ENCODE assay signal across 1 cellular context in the genomic region with DNA sequence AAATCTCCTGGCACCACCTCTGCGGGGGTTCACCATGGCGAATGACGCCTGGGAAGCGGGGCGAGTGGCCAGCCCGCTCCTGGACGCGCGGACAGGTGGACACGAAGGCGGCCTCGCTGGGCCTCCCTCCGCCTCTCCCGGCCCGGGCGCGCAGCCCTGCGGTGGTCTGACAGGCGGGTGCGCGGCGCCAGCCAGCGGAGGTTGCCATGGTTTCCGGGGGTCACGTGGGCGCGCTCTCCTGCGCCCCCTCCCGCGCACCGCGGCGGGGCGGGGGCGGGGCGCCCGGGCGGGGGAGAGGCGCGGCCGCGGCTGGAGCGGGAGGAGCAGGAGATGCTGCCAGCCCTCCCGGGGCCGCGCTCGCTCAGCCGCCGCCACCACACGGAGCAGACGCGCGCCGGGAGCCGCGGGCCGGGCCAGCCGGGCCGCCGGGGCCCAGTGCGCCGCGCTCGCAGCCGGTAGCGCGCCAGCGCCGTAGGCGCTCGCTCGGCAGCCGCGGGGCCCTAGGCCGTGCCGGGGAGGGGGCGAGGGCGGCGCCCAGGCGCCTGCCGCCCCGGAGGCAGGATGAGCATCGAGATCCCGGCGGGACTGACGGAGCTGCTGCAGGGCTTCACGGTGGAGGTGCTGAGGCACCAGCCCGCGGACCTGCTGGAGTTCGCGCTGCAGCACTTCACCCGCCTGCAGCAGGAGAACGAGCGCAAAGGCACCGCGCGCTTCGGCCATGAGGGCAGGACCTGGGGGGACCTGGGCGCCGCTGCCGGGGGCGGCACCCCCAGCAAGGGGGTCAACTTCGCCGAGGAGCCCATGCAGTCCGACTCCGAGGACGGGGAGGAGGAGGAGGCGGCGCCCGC.
TF ChIP-seq lines count a peak whose summit lies in the region.

Gene PRKAR2B, plus strand, starts transcription at position 359 of the 848 bp plus-strand sequence. Its CDS starts 203 bp downstream, at position 562.

TF ChIP-seq in HepG2, 621 proteins besides CTCF, POLR2A, EP300 and RAD21 (continued from another document and continues in another):
- TF ChIP-seq, protein P1, sequence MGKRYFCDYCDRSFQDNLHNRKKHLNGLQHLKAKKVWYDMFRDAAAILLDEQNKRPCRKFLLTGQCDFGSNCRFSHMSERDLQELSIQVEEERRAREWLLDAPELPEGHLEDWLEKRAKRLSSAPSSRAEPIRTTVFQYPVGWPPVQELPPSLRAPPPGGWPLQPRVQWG (CRISPR knock-in tag; IDR thresholded peaks at IDR 0.05; ENCODE audit: borderline replicate concordance, low read depth), result no peak
- TF ChIP-seq, protein P2, sequence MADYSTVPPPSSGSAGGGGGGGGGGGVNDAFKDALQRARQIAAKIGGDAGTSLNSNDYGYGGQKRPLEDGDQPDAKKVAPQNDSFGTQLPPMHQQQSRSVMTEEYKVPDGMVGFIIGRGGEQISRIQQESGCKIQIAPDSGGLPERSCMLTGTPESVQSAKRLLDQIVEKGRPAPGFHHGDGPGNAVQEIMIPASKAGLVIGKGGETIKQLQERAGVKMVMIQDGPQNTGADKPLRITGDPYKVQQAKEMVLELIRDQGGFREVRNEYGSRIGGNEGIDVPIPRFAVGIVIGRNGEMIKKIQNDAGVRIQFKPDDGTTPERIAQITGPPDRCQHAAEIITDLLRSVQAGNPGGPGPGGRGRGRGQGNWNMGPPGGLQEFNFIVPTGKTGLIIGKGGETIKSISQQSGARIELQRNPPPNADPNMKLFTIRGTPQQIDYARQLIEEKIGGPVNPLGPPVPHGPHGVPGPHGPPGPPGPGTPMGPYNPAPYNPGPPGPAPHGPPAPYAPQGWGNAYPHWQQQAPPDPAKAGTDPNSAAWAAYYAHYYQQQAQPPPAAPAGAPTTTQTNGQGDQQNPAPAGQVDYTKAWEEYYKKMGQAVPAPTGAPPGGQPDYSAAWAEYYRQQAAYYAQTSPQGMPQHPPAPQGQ (CRISPR knock-in tag; IDR thresholded peaks at IDR 0.05; ENCODE audit: borderline replicate concordance), result no peak
- TF ChIP-seq HOXA3 (CRISPR knock-in tag; IDR thresholded peaks at IDR 0.05) (no peak), USF2 (IDR thresholded peaks at IDR 0.05; ENCODE audit: low read depth, low read length) (peak; percentile 65), USF2 (CRISPR knock-in tag; IDR thresholded peaks at IDR 0.05; ENCODE audit: borderline replicate concordance) (peak; percentile 44; the same call in 1 of the 2 replicates), ZNF280D (CRISPR knock-in tag; IDR thresholded peaks at IDR 0.05) (no peak), ZNF800 (CRISPR knock-in tag; IDR thresholded peaks at IDR 0.05) (0 out of 2 replicates have a peak, but pooled peaks have one; percentile 22), ZNF552 (CRISPR knock-in tag; IDR thresholded peaks at IDR 0.05; ENCODE audit: borderline replicate concordance) (no peak), SMYD3 (CRISPR knock-in tag; IDR thresholded peaks at IDR 0.05) (no peak), RFX1 (IDR thresholded peaks at IDR 0.05) (peak; percentile 72), SIN3A (IDR thresholded peaks at IDR 0.05; ENCODE audit: borderline replicate concordance, low read depth, low read length) (peak; percentile 57; the same call in 1 of the 2 replicates), HMG20B (CRISPR knock-in tag; conservative IDR thresholded peaks at IDR 0.05) (no peak), ASH2L (IDR thresholded peaks at IDR 0.05; ENCODE audit: insufficient read length, low read depth, low read length) (no peak), PAWR (CRISPR knock-in tag; IDR thresholded peaks at IDR 0.05; ENCODE audit: borderline replicate concordance) (no peak), ARNT2 (CRISPR knock-in tag; IDR thresholded peaks at IDR 0.05; ENCODE audit: low read depth) (0 out of 2 replicates have a peak, but pooled peaks have one; percentile 29), TEAD2 (CRISPR knock-in tag; IDR thresholded peaks at IDR 0.05) (no peak), ZFP36 (IDR thresholded peaks at IDR 0.05; ENCODE audit: borderline replicate concordance, low read depth, low read length, partially characterized antibody) (no peak), RFXAP (CRISPR knock-in tag; IDR thresholded peaks at IDR 0.05; ENCODE audit: borderline replicate concordance) (no peak), ZNF136 (CRISPR knock-in tag; IDR thresholded peaks at IDR 0.05; ENCODE audit: low read depth) (no peak), HNRNPK (IDR thresholded peaks at IDR 0.05; ENCODE audit: low read depth, low read length, poor library complexity, severe bottlenecking) (no peak), JUND (CRISPR knock-in tag; IDR thresholded peaks at IDR 0.05) (no peak), PHB2 (IDR thresholded peaks at IDR 0.05; ENCODE audit: partially characterized antibody) (no peak), RFX3 (CRISPR knock-in tag; IDR thresholded peaks at IDR 0.05) (peak; percentile 63), KDM6A (CRISPR knock-in tag; IDR thresholded peaks at IDR 0.05; ENCODE audit: low read depth) (no peak)
- TF ChIP-seq, protein P3, sequence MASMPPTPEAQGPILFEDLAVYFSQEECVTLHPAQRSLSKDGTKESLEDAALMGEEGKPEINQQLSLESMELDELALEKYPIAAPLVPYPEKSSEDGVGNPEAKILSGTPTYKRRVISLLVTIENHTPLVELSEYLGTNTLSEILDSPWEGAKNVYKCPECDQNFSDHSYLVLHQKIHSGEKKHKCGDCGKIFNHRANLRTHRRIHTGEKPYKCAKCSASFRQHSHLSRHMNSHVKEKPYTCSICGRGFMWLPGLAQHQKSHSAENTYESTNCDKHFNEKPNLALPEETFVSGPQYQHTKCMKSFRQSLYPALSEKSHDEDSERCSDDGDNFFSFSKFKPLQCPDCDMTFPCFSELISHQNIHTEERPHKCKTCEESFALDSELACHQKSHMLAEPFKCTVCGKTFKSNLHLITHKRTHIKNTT (CRISPR knock-in tag; IDR thresholded peaks at IDR 0.05), result no peak
- TF ChIP-seq, protein P4, sequence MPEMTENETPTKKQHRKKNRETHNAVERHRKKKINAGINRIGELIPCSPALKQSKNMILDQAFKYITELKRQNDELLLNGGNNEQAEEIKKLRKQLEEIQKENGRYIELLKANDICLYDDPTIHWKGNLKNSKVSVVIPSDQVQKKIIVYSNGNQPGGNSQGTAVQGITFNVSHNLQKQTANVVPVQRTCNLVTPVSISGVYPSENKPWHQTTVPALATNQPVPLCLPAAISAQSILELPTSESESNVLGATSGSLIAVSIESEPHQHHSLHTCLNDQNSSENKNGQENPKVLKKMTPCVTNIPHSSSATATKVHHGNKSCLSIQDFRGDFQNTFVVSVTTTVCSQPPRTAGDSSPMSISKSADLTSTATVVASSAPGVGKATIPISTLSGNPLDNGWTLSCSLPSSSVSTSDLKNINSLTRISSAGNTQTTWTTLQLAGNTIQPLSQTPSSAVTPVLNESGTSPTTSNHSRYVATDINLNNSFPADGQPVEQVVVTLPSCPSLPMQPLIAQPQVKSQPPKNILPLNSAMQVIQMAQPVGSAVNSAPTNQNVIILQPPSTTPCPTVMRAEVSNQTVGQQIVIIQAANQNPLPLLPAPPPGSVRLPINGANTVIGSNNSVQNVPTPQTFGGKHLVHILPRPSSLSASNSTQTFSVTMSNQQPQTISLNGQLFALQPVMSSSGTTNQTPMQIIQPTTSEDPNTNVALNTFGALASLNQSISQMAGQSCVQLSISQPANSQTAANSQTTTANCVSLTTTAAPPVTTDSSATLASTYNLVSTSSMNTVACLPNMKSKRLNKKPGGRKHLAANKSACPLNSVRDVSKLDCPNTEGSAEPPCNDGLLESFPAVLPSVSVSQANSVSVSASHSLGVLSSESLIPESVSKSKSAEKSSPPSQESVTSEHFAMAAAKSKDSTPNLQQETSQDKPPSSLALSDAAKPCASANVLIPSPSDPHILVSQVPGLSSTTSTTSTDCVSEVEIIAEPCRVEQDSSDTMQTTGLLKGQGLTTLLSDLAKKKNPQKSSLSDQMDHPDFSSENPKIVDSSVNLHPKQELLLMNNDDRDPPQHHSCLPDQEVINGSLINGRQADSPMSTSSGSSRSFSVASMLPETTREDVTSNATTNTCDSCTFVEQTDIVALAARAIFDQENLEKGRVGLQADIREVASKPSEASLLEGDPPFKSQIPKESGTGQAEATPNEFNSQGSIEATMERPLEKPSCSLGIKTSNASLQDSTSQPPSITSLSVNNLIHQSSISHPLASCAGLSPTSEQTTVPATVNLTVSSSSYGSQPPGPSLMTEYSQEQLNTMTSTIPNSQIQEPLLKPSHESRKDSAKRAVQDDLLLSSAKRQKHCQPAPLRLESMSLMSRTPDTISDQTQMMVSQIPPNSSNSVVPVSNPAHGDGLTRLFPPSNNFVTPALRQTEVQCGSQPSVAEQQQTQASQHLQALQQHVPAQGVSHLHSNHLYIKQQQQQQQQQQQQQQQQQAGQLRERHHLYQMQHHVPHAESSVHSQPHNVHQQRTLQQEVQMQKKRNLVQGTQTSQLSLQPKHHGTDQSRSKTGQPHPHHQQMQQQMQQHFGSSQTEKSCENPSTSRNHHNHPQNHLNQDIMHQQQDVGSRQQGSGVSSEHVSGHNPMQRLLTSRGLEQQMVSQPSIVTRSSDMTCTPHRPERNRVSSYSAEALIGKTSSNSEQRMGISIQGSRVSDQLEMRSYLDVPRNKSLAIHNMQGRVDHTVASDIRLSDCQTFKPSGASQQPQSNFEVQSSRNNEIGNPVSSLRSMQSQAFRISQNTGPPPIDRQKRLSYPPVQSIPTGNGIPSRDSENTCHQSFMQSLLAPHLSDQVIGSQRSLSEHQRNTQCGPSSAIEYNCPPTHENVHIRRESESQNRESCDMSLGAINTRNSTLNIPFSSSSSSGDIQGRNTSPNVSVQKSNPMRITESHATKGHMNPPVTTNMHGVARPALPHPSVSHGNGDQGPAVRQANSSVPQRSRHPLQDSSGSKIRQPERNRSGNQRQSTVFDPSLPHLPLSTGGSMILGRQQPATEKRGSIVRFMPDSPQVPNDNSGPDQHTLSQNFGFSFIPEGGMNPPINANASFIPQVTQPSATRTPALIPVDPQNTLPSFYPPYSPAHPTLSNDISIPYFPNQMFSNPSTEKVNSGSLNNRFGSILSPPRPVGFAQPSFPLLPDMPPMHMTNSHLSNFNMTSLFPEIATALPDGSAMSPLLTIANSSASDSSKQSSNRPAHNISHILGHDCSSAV (CRISPR knock-in tag; IDR thresholded peaks at IDR 0.05; ENCODE audit: borderline replicate concordance), result no peak
- TF ChIP-seq, protein P5, sequence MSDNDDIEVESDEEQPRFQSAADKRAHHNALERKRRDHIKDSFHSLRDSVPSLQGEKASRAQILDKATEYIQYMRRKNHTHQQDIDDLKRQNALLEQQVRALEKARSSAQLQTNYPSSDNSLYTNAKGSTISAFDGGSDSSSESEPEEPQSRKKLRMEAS (IDR thresholded peaks at IDR 0.05), result 0 out of 2 replicates have a peak, but pooled peaks have one; percentile 1
- TF ChIP-seq, protein P6, sequence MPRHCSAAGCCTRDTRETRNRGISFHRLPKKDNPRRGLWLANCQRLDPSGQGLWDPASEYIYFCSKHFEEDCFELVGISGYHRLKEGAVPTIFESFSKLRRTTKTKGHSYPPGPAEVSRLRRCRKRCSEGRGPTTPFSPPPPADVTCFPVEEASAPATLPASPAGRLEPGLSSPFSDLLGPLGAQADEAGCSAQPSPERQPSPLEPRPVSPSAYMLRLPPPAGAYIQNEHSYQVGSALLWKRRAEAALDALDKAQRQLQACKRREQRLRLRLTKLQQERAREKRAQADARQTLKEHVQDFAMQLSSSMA (CRISPR knock-in tag; IDR thresholded peaks at IDR 0.05), result no peak
